11 cellular contexts compared by ENCODE assay signal in genomic region chr3:31530039-31530983, GRCh38. TPM values are rescaled to one million over a fixed set of nuclear protein-coding genes. Genes with fewer than 3 reads are reported as not detected.
DNase-seq lines count a peak whose midpoint lies in the region; TF ChIP-seq lines count a peak whose summit lies in the region.
"Had no signal": no experiment of that assay in that cellular context is flagged by ENCODE, and none has a peak within 500 bp of the region (broad histone marks: within the 10 kb centered on the region; RNA-seq: fewer than 3 reads in every experiment).

No MANE protein-coding gene starts in this region.

- H3K36me3 ChIP-seq in ectodermal cell (ENCODE audit: control insufficient read depth, insufficient read depth, low read length), result no peaks in the 10 kb centered on the region
- H3K36me3 ChIP-seq in osteoblast (ENCODE audit: insufficient read depth, low read length), result no peaks in the 10 kb centered on the region

- peaks cover 25% of the 10 kb centered on the region for H3K79me2 ChIP-seq in osteoblast (ENCODE audit: insufficient read depth, low read length)

- H3K27ac ChIP-seq in ectodermal cell (ENCODE audit: insufficient read depth, low read depth, low read length, poor library complexity, severe bottlenecking), result no peak overlapping the region
- no peak overlapping the region for H3K27ac ChIP-seq in osteoblast (ENCODE audit: low read depth, low read length)

- H3K27me3 ChIP-seq in ectodermal cell (ENCODE audit: control insufficient read depth, insufficient read depth, low read length, poor library complexity, severe bottlenecking) (no peaks in the 10 kb centered on the region), osteoblast (ENCODE audit: insufficient read depth, low read length) (peaks cover 17% of the 10 kb centered on the region)
- H3K27me3 ChIP-seq: testis had no signal

- no peaks in the 10 kb centered on the region for H3K9me3 ChIP-seq in ectodermal cell (ENCODE audit: control insufficient read depth, low read length)
- H3K9me3 ChIP-seq in osteoblast (ENCODE audit: low read depth, low read length), result no peaks in the 10 kb centered on the region
- H3K9me3 ChIP-seq: testis had no signal

- H3K4me3 ChIP-seq in GM12864 (ENCODE audit: low read depth, low read length), result peak overlapping the region; percentile 89; the same call in 1 of the 2 replicates
- peak overlapping the region; percentile 83 for H3K4me3 ChIP-seq in ectodermal cell (ENCODE audit: insufficient read depth, low read depth, low read length)
- no peak overlapping the region for H3K4me3 ChIP-seq in osteoblast (ENCODE audit: insufficient read depth, low read length)

- H3K4me1 ChIP-seq in ectodermal cell (ENCODE audit: control insufficient read depth, insufficient read depth, low read length), result no peaks in the 10 kb centered on the region
- H3K4me1 ChIP-seq in osteoblast (ENCODE audit: insufficient read depth, low read length), result peaks cover 20% of the 10 kb centered on the region

- no peak for DNase-seq in GM12864 (ENCODE audit: low read depth)
- DNase-seq in MV-4-11 (lab: John Stamatoyannopoulos, UW), result peak; percentile 37
- DNase-seq in osteoblast (ENCODE audit: insufficient read length, low spot score, missing footprints), result no peak
- DNase-seq in stimulated activated naive CD4-positive, alpha-beta T cell treated with Interleukin-2 at 50 U/mL for 16 hours (lab: John Stamatoyannopoulos, UW), result no peak
- no peak for DNase-seq in stimulated activated CD4-positive, alpha-beta T cell treated with anti-CD3 and anti-CD28 coated beads, Interleukin-4, amount 100 ng/mL, for 24 hours
- no peak for DNase-seq in OCI-M2 (lab: John Stamatoyannopoulos, UW; ENCODE audit: unreplicated experiment)
- DNase-seq in NCI-H2196 (lab: John Stamatoyannopoulos, UW; ENCODE audit: unreplicated experiment), result no peak
- DNase-seq: CD4-positive, CD25-positive, alpha-beta regulatory T cell; NCI-H2081 treated with DMSO at 0.1 percent for 48 hours; testis had no signal

- WGBS in ectodermal cell, 2 experiments, result 91 to 93% methylated on average over 9 to 11 of the region's 11 CpGs

- peaks cover 16% of the 10 kb centered on the region for H4K20me1 ChIP-seq in osteoblast (ENCODE audit: insufficient read depth, low read length)

- peak overlapping the region; percentile 99 for H3K4me2 ChIP-seq in osteoblast (ENCODE audit: insufficient read depth, low read length)

- TF ChIP-seq CTCF in GM12864 (IDR thresholded peaks at IDR 0.05; ENCODE audit: low read depth, low read length, missing control alignments) (no peak), osteoblast (IDR thresholded peaks at IDR 0.05; ENCODE audit: extremely low read depth, low read depth, low read length) (no peak)

- no peak overlapping the region for H2AFZ ChIP-seq in osteoblast (ENCODE audit: low read length)

RNA-seq across cellular contexts. Expression of gene STT3B, which starts 2.4 kb away (rescaled TPM):
- polyA plus RNA-seq in ectodermal cell (2013, experiment 1 of 4), result 216 TPM
- polyA plus RNA-seq in ectodermal cell (2013, experiment 2 of 4), result 208 TPM
- 158 TPM for polyA plus RNA-seq in ectodermal cell (2013, experiment 3 of 4)
- 180 TPM for polyA plus RNA-seq in ectodermal cell (2013, experiment 4 of 4)
- total RNA-seq in osteoblast, result 216 and 247 TPM in 2 replicates
